In the genomic region with DNA sequence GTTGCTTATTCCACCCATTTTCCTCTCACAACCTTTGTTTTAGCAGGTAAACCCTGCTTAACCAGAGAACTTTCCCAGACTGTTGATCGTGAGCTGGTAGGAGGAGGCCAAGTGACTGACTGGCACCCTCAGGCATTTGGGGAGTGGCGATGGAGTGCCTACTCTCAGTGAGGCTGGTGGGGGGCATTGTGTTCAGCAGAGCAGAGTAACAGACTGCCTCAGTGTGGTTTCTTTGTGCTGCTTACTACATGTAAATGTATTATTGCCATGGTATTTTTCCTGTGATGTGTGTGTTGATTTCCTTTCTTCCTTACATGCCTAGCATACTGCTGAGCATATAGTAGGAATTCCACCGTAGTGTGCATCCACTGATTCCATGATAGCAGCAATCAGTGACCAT, we compare ENCODE assay signal across 8 cellular contexts. TPM values are rescaled to one million over a fixed set of nuclear protein-coding genes. Genes with fewer than 3 reads are reported as not detected.
DNase-seq lines count a peak whose midpoint lies in the region; ATAC-seq and TF ChIP-seq lines count a peak whose summit lies in the region.

No MANE protein-coding gene starts in this region.

- 24 to 28% methylated on average over 3 of the region's 3 CpGs for WGBS in tibial nerve, 2 donors

- DNase-seq in AG09309 (ENCODE audit: low read depth), result no peak
- DNase-seq in HPDE6-E6E7 (ENCODE audit: extremely low spot score), result peak; percentile 64
- no peak for DNase-seq in astrocyte of the cerebellum (ENCODE audit: low read depth)
- peak; percentile 73 for DNase-seq in left kidney (ENCODE audit: low read depth, low spot score)
- DNase-seq in tibial nerve (ENCODE audit: low spot score in 2 of 2), result no peak

- no peak for ATAC-seq in GM21619 (IDR thresholded peaks at IDR 0.05; ENCODE audit: unreplicated experiment)
- no peak for ATAC-seq in GM21576 (IDR thresholded peaks at IDR 0.05; ENCODE audit: unreplicated experiment)
- no peak for ATAC-seq in GM18868 (IDR thresholded peaks at IDR 0.05; ENCODE audit: unreplicated experiment)

- in situ Hi-C loops in astrocyte of the cerebellum (cut with HindIII; ENCODE audit: low sequenced_read_pairs), result no loop called here

- H3K4me3 ChIP-seq in AG09309 (ENCODE audit: control insufficient read depth, low read depth, low read length) (peak overlapping the region; percentile 3; the same call in 1 of the 2 replicates), astrocyte of the cerebellum (ENCODE audit: low read depth, low read length) (peak overlapping the region; percentile 91), tibial nerve (peak overlapping the region in 2 of 4 donors; percentile 83 to 84)

- peaks cover 2 to 72% (median 43%) of the 10 kb centered on the region in 4 donors for H3K4me1 ChIP-seq in tibial nerve

- TF ChIP-seq POLR2A in tibial nerve (IDR thresholded peaks at IDR 0.05), result no peak

- peaks cover 0 to 13% (median 0%) of the 10 kb centered on the region in 3 donors for H3K36me3 ChIP-seq in tibial nerve

- TF ChIP-seq CTCF in AG09309 (IDR thresholded peaks at IDR 0.05; ENCODE audit: control insufficient read depth, insufficient read depth, low read depth, low read length, missing control alignments), result no peak
- no peak for TF ChIP-seq CTCF in astrocyte of the cerebellum (IDR thresholded peaks at IDR 0.05; ENCODE audit: low read depth, low read length, missing control alignments)
- TF ChIP-seq CTCF in tibial nerve (IDR thresholded peaks at IDR 0.05), result no peak

- H3K27ac ChIP-seq in tibial nerve, result peak overlapping the region in 3 of 4 donors; percentile 76 to 95 (median 82)

- peak in 1 of 2 donors; percentile 24 for TF ChIP-seq EP300 in tibial nerve (IDR thresholded peaks at IDR 0.05)

- H3K27me3 ChIP-seq in tibial nerve, result no peaks in the 10 kb centered on the region

- H3K9me3 ChIP-seq in tibial nerve, result no peaks in the 10 kb centered on the region

RNA-seq across cellular contexts. Expression of a gene that starts 2.6 kb away (rescaled TPM):
- total RNA-seq in tibial nerve, result 10 to 100 TPM; 22.1 to 32.1 (median 23.6) TPM

RNA-seq across cellular contexts. Expression of a gene that starts 28.3 kb away (rescaled TPM):
- 10 to 100 TPM in 2 of 4 donors, 1 to 10 TPM in 2; 5.5 to 14.7 (median 10.0) TPM for total RNA-seq in tibial nerve

Comparison
In these comparisons a context has a peak if more than half of its experiments do, and no peak if none do; other contexts are left out.
1. DNase-seq: peak in HPDE6-E6E7 (single experiment) and left kidney (single experiment); none in AG09309 (single experiment), astrocyte of the cerebellum (single experiment) and tibial nerve (0 of 2).